22 cellular contexts compared by ENCODE assay signal in the genomic region with DNA sequence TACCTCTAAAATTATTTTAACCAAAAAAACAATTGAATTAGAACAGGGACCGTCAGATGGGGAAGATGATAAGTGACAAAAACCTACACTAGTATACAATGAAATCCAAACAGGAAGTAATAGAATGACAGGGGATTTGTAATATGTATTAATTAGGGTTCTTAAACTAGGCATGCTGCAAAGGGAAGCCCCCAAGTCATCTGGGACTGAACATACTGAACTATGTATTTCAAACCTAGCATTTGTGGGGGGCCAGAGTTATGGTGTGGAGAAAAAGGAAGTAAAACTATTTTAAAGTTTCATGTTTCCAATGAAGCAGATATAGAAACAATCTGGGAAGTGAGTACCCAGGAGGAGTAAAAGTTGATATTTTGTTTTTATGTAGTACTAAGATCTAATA.
"Had no signal": no experiment of that assay in that cellular context is flagged by ENCODE, and none has a peak within 500 bp of the region (broad histone marks: within the 10 kb centered on the region; RNA-seq: fewer than 3 reads in every experiment).

No MANE protein-coding gene starts in this region.

- H3K4me3 Mint-ChIP-seq: dendritic cell treated with granulocyte-macrophage colony-stimulating factor and Interleukin-4, amounts not matched to agents 40 ng/mL and 50 ng/mL, for 4 days; endodermal cell; naive thymus-derived CD4-positive, alpha-beta T cell; nephron; neural progenitor cell; stimulated activated naive CD8-positive, alpha-beta T cell treated with anti-CD3 and anti-CD28 coated beads, Interleukin-15, amount 100 ng/mL, for 72 hours had no signal

- ATAC-seq: gastroesophageal sphincter; heart left ventricle; left lung; naive thymus-derived CD4-positive, alpha-beta T cell; sciatic nerve; stimulated activated naive CD8-positive, alpha-beta T cell treated with anti-CD3 and anti-CD28 coated beads, Interleukin-15, amount 100 ng/mL, for 72 hours; upper lobe of right lung had no signal

- H3K27ac Mint-ChIP-seq: dendritic cell treated with granulocyte-macrophage colony-stimulating factor and Interleukin-4, amounts not matched to agents 40 ng/mL and 50 ng/mL, for 4 days; endodermal cell; naive thymus-derived CD4-positive, alpha-beta T cell; nephron; neural progenitor cell; progenitor cell of endocrine pancreas had no signal

- DNase-seq: colonic mucosa; effector CD8-positive, alpha-beta T cell; foreskin keratinocyte; heart left ventricle; kidney; left lung; mesenchymal stem cell; midbrain; naive thymus-derived CD4-positive, alpha-beta T cell; stimulated activated CD4-positive, alpha-beta T cell treated with anti-CD3 and anti-CD28 coated beads, Interleukin-4, amount 100 ng/mL, for 4 hours; stimulated activated naive CD4-positive, alpha-beta T cell; stimulated activated naive CD8-positive, alpha-beta T cell treated with anti-CD3 and anti-CD28 coated beads, Interleukin-15, amount 100 ng/mL, for 72 hours; transverse colon; upper lobe of right lung; uterus had no signal

- H3K4me1 Mint-ChIP-seq: naive thymus-derived CD4-positive, alpha-beta T cell; nephron; neural progenitor cell; stimulated activated naive CD8-positive, alpha-beta T cell treated with anti-CD3 and anti-CD28 coated beads, Interleukin-15, amount 100 ng/mL, for 72 hours had no signal

- H3K36me3 Mint-ChIP-seq: neural progenitor cell had no signal

- H3K27me3 Mint-ChIP-seq: naive thymus-derived CD4-positive, alpha-beta T cell; progenitor cell of endocrine pancreas; stimulated activated naive CD8-positive, alpha-beta T cell treated with anti-CD3 and anti-CD28 coated beads, Interleukin-15, amount 100 ng/mL, for 72 hours had no signal
